1 cellular context compared by ENCODE assay signal in the genomic region with DNA sequence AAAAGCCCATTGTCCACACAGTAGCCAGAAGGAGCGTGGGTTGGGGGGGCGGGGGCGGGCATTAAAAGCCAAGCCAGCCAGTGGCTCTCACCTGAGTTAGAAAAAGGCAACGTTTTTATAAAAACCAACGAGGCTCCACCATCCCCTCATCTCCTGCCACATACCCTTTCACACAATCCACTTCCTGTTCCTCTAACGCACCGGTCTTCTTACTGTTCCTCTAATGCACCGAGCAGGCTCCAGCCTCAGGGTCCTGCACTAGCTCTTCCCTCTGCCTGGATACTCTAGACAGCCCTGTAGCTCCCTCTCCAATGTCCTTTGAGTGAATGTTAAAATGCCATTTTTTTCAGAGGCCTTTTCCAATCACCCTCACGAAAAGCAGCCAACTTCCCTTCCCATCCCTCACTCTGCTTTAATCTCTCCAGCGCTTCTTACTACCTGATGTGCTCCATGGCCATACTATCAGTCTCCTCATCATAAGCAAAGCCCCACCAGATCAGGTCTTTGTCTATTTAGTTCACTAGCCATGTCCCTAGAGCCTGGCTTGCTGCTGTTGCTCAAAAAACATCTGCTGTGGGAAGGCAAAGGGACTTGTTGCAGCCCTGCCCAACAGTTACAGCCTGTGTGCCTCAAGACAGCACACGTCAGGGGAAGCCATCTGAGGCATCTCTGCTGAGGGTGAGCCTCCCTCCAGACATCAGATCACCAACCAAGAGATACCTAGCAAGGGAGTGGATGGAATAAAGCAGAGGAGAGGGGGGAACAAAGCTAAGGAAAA.
A peak's percentile ranks its signal among the peaks of the same experiment; 100 is the strongest.
TF ChIP-seq lines count a peak whose summit lies in the region.

No MANE protein-coding gene starts in this region.

TF ChIP-seq in GM12878, 131 proteins besides CTCF, POLR2A, EP300 and RAD21:
- TF ChIP-seq SREBF1 (IDR thresholded peaks at IDR 0.05; ENCODE audit: low read length) = no peak
- TF ChIP-seq MXI1 (IDR thresholded peaks at IDR 0.05; ENCODE audit: low read depth, low read length) = 0 out of 2 replicates have a peak, but pooled peaks have one; percentile 23
- peak; percentile 79 for TF ChIP-seq SPI1 (IDR thresholded peaks at IDR 0.05; ENCODE audit: borderline replicate concordance, insufficient read depth, low read depth, low read length)
- no peak for TF ChIP-seq TARDBP (IDR thresholded peaks at IDR 0.05; ENCODE audit: borderline replicate concordance)
